Comparison of ENCODE assay signal across 1 cellular context in genomic region chr19:45994989-45995714, GRCh38.
TF ChIP-seq lines count a peak whose summit lies in the region.

TSS of gene CCDC61 (plus strand) at chr19:45995467. CDS start at chr19:46003019, 7,552 bp downstream.

TF ChIP-seq in GM12878, 131 proteins besides CTCF, POLR2A, EP300 and RAD21 (continued from another document and continues in another):
- peak; percentile 93 for TF ChIP-seq CEBPZ (IDR thresholded peaks at IDR 0.05; ENCODE audit: low read depth, low read length)
- peak; percentile 18; the same call in 1 of the 2 replicates for TF ChIP-seq HCFC1 (IDR thresholded peaks at IDR 0.05; ENCODE audit: low read length)
- peak; percentile 77 for TF ChIP-seq SMAD1 (IDR thresholded peaks at IDR 0.05; ENCODE audit: low read depth, partially characterized antibody)
- peak; percentile 71; the same call in 1 of the 2 replicates for TF ChIP-seq PML (IDR thresholded peaks at IDR 0.05; ENCODE audit: low read length)
- no peak for TF ChIP-seq NR2C2 (IDR thresholded peaks at IDR 0.05; ENCODE audit: borderline replicate concordance, control insufficient read depth, insufficient read length, low read depth)
- TF ChIP-seq REST (IDR thresholded peaks at IDR 0.05; ENCODE audit: low read depth, low read length): no peak
- TF ChIP-seq CHD2 (IDR thresholded peaks at IDR 0.05; ENCODE audit: borderline replicate concordance, low read depth, low read length): peak; percentile 96
- peak; percentile 74; the same call in 1 of the 2 replicates for TF ChIP-seq ZBTB40 (IDR thresholded peaks at IDR 0.05; ENCODE audit: borderline replicate concordance)
- TF ChIP-seq IRF3 (IDR thresholded peaks at IDR 0.05): peak; percentile 96
- TF ChIP-seq EGR1 (IDR thresholded peaks at IDR 0.05; ENCODE audit: borderline replicate concordance in 1 of 2, low read depth in 2 of 2, low read length in 2 of 2): no peak
- peak; percentile 26; the same call in 1 of the 2 replicates for TF ChIP-seq SIN3A (IDR thresholded peaks at IDR 0.05; ENCODE audit: low read depth, low read length)
- TF ChIP-seq CREM (IDR thresholded peaks at IDR 0.05; ENCODE audit: low read depth): peak; percentile 39
- TF ChIP-seq PAX5 (IDR thresholded peaks at IDR 0.05; ENCODE audit: borderline replicate concordance, low read depth, low read length): 0 out of 2 replicates have a peak, but pooled peaks have one; percentile 30
- 0 out of 2 replicates have a peak, but pooled peaks have one; percentile 15 for TF ChIP-seq RFX5 (IDR thresholded peaks at IDR 0.05; ENCODE audit: low read depth, low read length)
- no peak for TF ChIP-seq NFXL1 (IDR thresholded peaks at IDR 0.05; ENCODE audit: borderline replicate concordance)
- TF ChIP-seq YBX1 (IDR thresholded peaks at IDR 0.05): no peak
- peak; percentile 28; the same call in 1 of the 2 replicates for TF ChIP-seq NR2C1 (IDR thresholded peaks at IDR 0.05)
- no peak for TF ChIP-seq STAT3 (IDR thresholded peaks at IDR 0.05; ENCODE audit: low read depth, low read length)
- 0 out of 2 replicates have a peak, but pooled peaks have one; percentile 60 for TF ChIP-seq ESRRA (IDR thresholded peaks at IDR 0.05; ENCODE audit: low read length)
- TF ChIP-seq NFYA (IDR thresholded peaks at IDR 0.05; ENCODE audit: borderline replicate concordance, low read depth, low read length): peak; percentile 83
- peak; percentile 69; the same call in 1 of the 2 replicates for TF ChIP-seq ATF3 (IDR thresholded peaks at IDR 0.05; ENCODE audit: borderline replicate concordance, extremely low read depth, low read depth, low read length)
- TF ChIP-seq CREB1 (IDR thresholded peaks at IDR 0.05; ENCODE audit: low read depth): peak; percentile 90
- peak; percentile 25 for TF ChIP-seq RUNX3 (IDR thresholded peaks at IDR 0.05; ENCODE audit: low read length)
- peak; percentile 90 for TF ChIP-seq MXI1 (IDR thresholded peaks at IDR 0.05; ENCODE audit: low read depth, low read length)
- TF ChIP-seq E4F1 (IDR thresholded peaks at IDR 0.05; ENCODE audit: borderline replicate concordance, partially characterized antibody): peak; percentile 97
- peak; percentile 82 for TF ChIP-seq MLLT1 (IDR thresholded peaks at IDR 0.05)
- TF ChIP-seq NKRF (conservative IDR thresholded peaks at IDR 0.05): peak; percentile 61; the same call in 1 of the 2 replicates
- TF ChIP-seq YY1 (IDR thresholded peaks at IDR 0.05; ENCODE audit: low read depth, low read length): 0 out of 2 replicates have a peak, but pooled peaks have one; percentile 11
- no peak for TF ChIP-seq FOXK2 (IDR thresholded peaks at IDR 0.05)
- TF ChIP-seq PBX3 (IDR thresholded peaks at IDR 0.05; ENCODE audit: insufficient replicate concordance, low read depth, low read length): peak; percentile 97
- TF ChIP-seq MAX (IDR thresholded peaks at IDR 0.05; ENCODE audit: low read depth, low read length): peak; percentile 94
- TF ChIP-seq GATAD2B (conservative IDR thresholded peaks at IDR 0.05; ENCODE audit: low read depth): peak; percentile 47; the same call in 1 of the 2 replicates
- peak; percentile 65 for TF ChIP-seq NR2F1 (conservative IDR thresholded peaks at IDR 0.05)
- TF ChIP-seq SMAD5 (IDR thresholded peaks at IDR 0.05; ENCODE audit: low read depth): 0 out of 2 replicates have a peak, but pooled peaks have one; percentile 24
